In the genomic region with DNA sequence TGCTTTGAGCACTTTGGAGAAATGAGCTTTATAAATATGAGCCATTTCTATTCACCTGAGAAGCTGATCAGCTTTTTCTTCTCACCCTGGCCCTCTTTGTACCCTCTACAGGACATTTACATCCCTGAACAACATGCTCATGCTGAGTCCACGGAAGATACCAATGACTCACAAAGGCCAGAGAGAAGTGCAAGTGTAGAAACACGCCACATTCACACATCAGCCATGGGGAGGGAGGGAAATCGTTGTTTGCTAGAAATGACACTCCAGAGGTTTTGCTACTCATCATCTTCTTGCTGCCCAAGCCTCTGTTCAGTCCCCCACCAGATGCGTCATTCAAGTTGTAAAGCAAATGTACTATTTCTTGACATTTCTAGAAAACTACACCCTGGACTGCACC, we compare ENCODE assay signal across 29 cellular contexts. TPM values are rescaled to one million over a fixed set of nuclear protein-coding genes. Genes with fewer than 3 reads are reported as not detected.
"Had no signal": no experiment of that assay in that cellular context is flagged by ENCODE, and none has a peak within 500 bp of the region (broad histone marks: within the 10 kb centered on the region; RNA-seq: fewer than 3 reads in every experiment).

No MANE protein-coding gene starts in this region.

- H3K4me3 ChIP-seq: dorsolateral prefrontal cortex, gastrocnemius medialis, lower lobe of right lung, ovary, psoas muscle, sigmoid colon, testis, tibial artery had no signal

- H3K36me3 Mint-ChIP-seq: naive thymus-derived CD8-positive, alpha-beta T cell; type B pancreatic cell had no signal

- H3K36me3 ChIP-seq: gastrocnemius medialis, lower lobe of right lung, ovary, sigmoid colon, tibial artery had no signal

- H3K27ac Mint-ChIP-seq: endodermal cell; naive thymus-derived CD8-positive, alpha-beta T cell; type B pancreatic cell had no signal

- FAIRE-seq: colon, keratinocyte had no signal

- H3K27me3 ChIP-seq: ovary, testis had no signal

- H3K4me3 Mint-ChIP-seq: endodermal cell; naive thymus-derived CD8-positive, alpha-beta T cell; type B pancreatic cell had no signal

- DNase-seq: dorsolateral prefrontal cortex; effector CD4-positive, alpha-beta T cell; endodermal cell; foreskin fibroblast; gastrocnemius medialis; head of caudate nucleus; left ventricle myocardium superior; lower lobe of right lung; naive thymus-derived CD8-positive, alpha-beta T cell; occipital lobe; ovary; posterior cingulate gyrus; psoas muscle; right cardiac atrium; sigmoid colon; stimulated activated naive CD4-positive, alpha-beta T cell; substantia nigra; testis; tibial artery had no signal

- H3K9me3 Mint-ChIP-seq: endodermal cell; naive thymus-derived CD8-positive, alpha-beta T cell; type B pancreatic cell had no signal

- ATAC-seq: esophagus mucosa; gastrocnemius medialis; left ventricle myocardium superior; lower lobe of right lung; naive thymus-derived CD8-positive, alpha-beta T cell; psoas muscle; right cardiac atrium had no signal

RNA-seq across cellular contexts. Expression of gene UCN3, which starts 2.8 kb away (rescaled TPM):
- total RNA-seq: endodermal cell; esophagus mucosa; gastrocnemius medialis; glomerular endothelial cell; left ventricle myocardium superior; mesenteric fat pad; myocyte; naive thymus-derived CD8-positive, alpha-beta T cell; occipital lobe; ovary; psoas muscle; renal cortical epithelial cell; right cardiac atrium; skeletal muscle tissue; testis; urinary bladder had no signal

RNA-seq across cellular contexts. Expression of gene TUBAL3, which starts 42.7 kb away (rescaled TPM):
- total RNA-seq: endodermal cell; lower lobe of right lung; mesenteric fat pad; myocyte; naive thymus-derived CD8-positive, alpha-beta T cell; occipital lobe; sigmoid colon; skeletal muscle tissue had no signal
